In the genomic region with DNA sequence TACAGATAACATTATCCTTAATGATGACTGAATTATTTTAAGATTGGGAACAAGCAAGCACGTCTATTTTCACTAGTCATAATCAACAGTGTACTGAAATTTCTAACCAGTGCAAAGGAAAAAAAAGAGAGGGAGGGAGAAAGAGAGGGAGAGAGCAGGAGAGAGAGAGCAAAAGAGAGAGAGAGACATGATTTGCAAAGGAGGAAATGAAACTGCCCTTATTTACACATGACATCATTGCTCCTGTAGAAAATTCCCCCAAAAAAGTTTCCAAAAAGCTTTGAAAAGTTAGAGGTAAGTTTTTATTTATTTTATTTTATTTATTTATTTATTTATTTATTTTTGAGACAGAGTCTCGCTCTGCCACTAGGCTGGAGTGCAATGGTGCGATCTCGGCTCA, we compare ENCODE assay signal across 33 cellular contexts.
"Had no signal": no experiment of that assay in that cellular context is flagged by ENCODE, and none has a peak within 500 bp of the region (broad histone marks: within the 10 kb centered on the region; RNA-seq: fewer than 3 reads in every experiment).

No MANE protein-coding gene starts in this region.

- H3K27ac ChIP-seq: PC-9, RWPE1, SJCRH30, SK-N-MC had no signal

- FAIRE-seq: RCC 7860 had no signal

- H3K9me3 ChIP-seq: MG63, SJCRH30 had no signal

- ATAC-seq: Panc1, Right ventricle myocardium inferior, SK-N-SH treated with all-trans-retinoic acid at 6 μM for 48 hours, T-cell had no signal

- DNase-seq: MG63, NCI-H1048, NCI-H1092 treated with DMSO at 0.1 percent for 48 hours, NCI-H1105 treated with DMSO at 0.1 percent for 48 hours, NCI-H1417, NCI-H1436, NCI-H146, NCI-H1694, NCI-H187, NCI-H1930, NCI-H2029 treated with DMSO at 0.1 percent for 48 hours, NCI-H2081 treated with DMSO at 0.1 percent for 48 hours, NCI-H2107, NCI-H2171, NCI-H226, NCI-H446 treated with DMSO at 0.1 percent for 48 hours, NCI-H510A, NCI-H524, NCI-H526, NCI-H69, NCI-H748 treated with DMSO at 0.1 percent for 48 hours, NCI-H82, PC-9, SHP77, SIG-M5, SJCRH30, T-cell had no signal

- H3K4me1 ChIP-seq: SJCRH30 had no signal

- H2AFZ ChIP-seq: PC-9 had no signal

- H3K4me2 ChIP-seq: PC-9 had no signal

- H3K36me3 ChIP-seq: MG63, SJCRH30 had no signal

- H3K27me3 ChIP-seq: MG63, SJCRH30 had no signal

- H3K4me3 ChIP-seq: MG63, PC-9, SJCRH30, SK-N-MC had no signal
